Comparison of ENCODE assay signal across 11 cellular contexts in the genomic region with DNA sequence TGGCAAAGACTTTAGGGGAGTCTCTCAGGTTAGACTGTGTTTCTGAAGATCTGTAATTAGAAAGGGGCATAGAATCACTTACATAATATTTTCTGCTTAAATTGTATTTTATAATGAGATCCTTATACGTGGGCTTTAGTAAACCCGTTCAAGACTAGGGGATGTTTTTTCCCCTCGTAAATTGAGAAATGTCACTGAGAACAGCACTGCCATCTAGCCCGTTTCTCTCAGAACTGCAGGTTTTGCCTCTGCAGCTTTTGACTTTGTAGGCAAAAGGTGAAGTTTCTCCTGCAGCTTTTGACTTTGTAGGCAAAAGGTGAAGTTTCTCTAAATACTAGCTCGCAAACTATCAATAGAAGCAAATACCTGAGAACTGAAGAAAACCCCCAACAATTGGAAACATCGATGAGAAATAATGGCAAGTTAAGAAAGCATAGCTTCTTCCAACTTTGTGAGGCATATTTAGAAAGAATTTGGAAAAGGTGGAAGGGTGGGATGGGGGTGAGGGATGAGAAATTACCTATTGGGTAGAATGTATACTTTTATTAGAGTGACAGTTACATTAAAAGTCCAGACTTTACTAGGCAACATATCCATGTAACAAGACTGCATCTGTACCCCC. TPM values are rescaled to one million over a fixed set of nuclear protein-coding genes. Genes with fewer than 3 reads are reported as not detected.
DNase-seq lines count a peak whose midpoint lies in the region; ATAC-seq and TF ChIP-seq lines count a peak whose summit lies in the region.
"Had no signal": no experiment of that assay in that cellular context is flagged by ENCODE, and none has a peak within 500 bp of the region (broad histone marks: within the 10 kb centered on the region; RNA-seq: fewer than 3 reads in every experiment).

No MANE protein-coding gene starts in this region.

- WGBS in testis, 2 donors: 41 to 57% methylated on average over 6 of the region's 6 CpGs

- intact Hi-C loops in testis (cut with DNase I; ENCODE audit: low total_unique reads): no loop called here

- no peak for ATAC-seq in HG03159 (IDR thresholded peaks at IDR 0.05; ENCODE audit: unreplicated experiment)
- ATAC-seq: right cardiac atrium had no signal

- TF ChIP-seq CTCF in C4-2B (conservative IDR thresholded peaks at IDR 0.05) (peak; percentile 78), GM12872 (IDR thresholded peaks at IDR 0.05; ENCODE audit: insufficient read depth, low read depth, low read length) (peak; percentile 48), testis (IDR thresholded peaks at IDR 0.05) (peak in 1 of 3 experiments; percentile 4)

- H3K27ac ChIP-seq in C4-2B: no peak overlapping the region
- H3K27ac ChIP-seq in testis: no peak overlapping the region

- H3K27me3 ChIP-seq in testis: no peaks in the 10 kb centered on the region

- H3K36me3 ChIP-seq in testis (ENCODE audit: low read depth, missing control alignments): no peaks in the 10 kb centered on the region

- H3K4me3 ChIP-seq in testis: no peak overlapping the region

- TF ChIP-seq POLR2A in testis (IDR thresholded peaks at IDR 0.05): no peak

- H3K9me3 ChIP-seq in testis: no peaks in the 10 kb centered on the region

- H3K4me1 ChIP-seq in testis: no peaks in the 10 kb centered on the region

- DNase-seq in SHP77 treated with DMSO at 0.1 percent for 48 hours (lab: John Stamatoyannopoulos, UW): peak; percentile 10
- DNase-seq in inferior parietal cortex (ENCODE audit: extremely low spot score): peak; percentile 35
- DNase-seq in NCI-H146 (lab: John Stamatoyannopoulos, UW): no peak
- no peak for DNase-seq in stimulated activated naive CD4-positive, alpha-beta T cell (lab: John Stamatoyannopoulos, UW)
- no peak for DNase-seq in testis
- DNase-seq: right cardiac atrium had no signal

RNA-seq across cellular contexts. Expression of gene ASPG, which starts 9.9 kb away (rescaled TPM):
- 1 to 10 TPM; 2.7 to 3.7 TPM for total RNA-seq in testis
- polyA plus RNA-seq in testis (ENCODE audit: insufficient read depth, low read depth, low replicate concordance): 3.3 TPM
- total RNA-seq: HT-29, RPMI7951 had no signal

Comparison
In these comparisons a context has a peak if more than half of its experiments do, and no peak if none do; other contexts are left out.
1. DNase-seq: peak in SHP77 treated with DMSO at 0.1 percent for 48 hours (single experiment) and inferior parietal cortex (single experiment); none in NCI-H146 (single experiment), stimulated activated naive CD4-positive, alpha-beta T cell (0 of 6) and testis (single experiment).